In the genomic region with DNA sequence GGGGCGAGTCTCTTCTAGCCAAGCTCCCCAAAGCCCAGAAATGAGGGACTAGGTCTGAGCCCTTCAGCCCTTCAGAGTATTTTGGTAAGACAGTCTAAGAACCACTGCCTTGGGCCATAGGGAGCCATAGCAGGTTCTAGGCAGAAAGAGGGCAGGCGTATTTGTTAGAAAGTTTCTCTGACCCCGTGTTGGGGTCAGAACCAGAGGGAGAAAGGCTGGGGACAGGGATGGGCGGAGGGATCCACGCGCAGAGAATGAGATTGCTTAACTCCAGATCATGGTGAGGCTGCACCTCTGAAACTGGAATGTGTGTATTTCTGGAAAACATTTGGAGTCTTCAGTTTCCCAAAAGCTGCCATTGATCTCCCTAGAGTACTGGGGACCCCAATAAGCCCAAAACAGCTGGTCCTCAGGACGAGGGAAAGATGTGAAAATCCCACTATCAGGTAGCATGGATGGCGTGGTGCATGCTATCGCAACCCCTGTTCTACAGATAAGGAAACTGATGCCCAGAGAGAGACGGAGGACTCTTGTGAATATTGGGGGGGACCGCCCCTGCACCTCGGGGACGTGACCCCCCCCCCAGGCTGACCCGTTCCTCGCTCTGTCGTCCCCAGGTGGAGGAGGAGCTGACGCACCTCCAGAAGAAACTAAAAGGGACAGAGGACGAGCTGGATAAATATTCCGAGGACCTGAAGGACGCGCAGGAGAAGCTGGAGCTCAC, we compare ENCODE assay signal across 8 cellular contexts. TPM values are rescaled to one million over a fixed set of nuclear protein-coding genes. Genes with fewer than 3 reads are reported as not detected.
DNase-seq lines count a peak whose midpoint lies in the region; ATAC-seq and TF ChIP-seq lines count a peak whose summit lies in the region.

No MANE protein-coding gene starts in this region.

- ATAC-seq in HCT116 (peak; percentile 21; the same call in 1 of the 2 replicates), GM18870 (IDR thresholded peaks at IDR 0.05; ENCODE audit: unreplicated experiment) (no peak)
- ATAC-seq in stimulated activated effector memory CD8-positive, alpha-beta T cell treated with anti-CD3 and anti-CD28 coated beads, Interleukin-12 subunit alpha, Interleukin-12 subunit beta, amount 100 ng/mL, for 72 hours: peak; percentile 1

- peak overlapping the region; percentile 48 to 65 for H3K4me3 ChIP-seq in HCT116 (replicated peaks in 1 of 2; ENCODE audit: low read depth in 1 of 2, low read length in 2 of 2)
- H3K4me3 ChIP-seq in hepatocyte: peak overlapping the region; percentile 71

- POLR2A ChIA-PET in HCT116 (lab: Charles Lee): interaction anchor here (0.6 to 1.5 kb wide), 9 partner anchors 11 to 657 kb away, joined by 3 read pairs; a partner anchor contains a TSS
- POLR2A ChIA-PET in activated CD4-positive, alpha-beta memory T cell treated with anti-CD3 and anti-CD28 coated beads, Interleukin-2, amount 10 ng/mL, durations not matched to agents 7 days and 5 days (lab: Charles Lee): interaction anchor here (0.7 to 10.5 kb wide), 21 partner anchors 9 to 696 kb away, joined by 3 to 322 read pairs (median 9); a partner anchor contains a TSS

- H2AFZ ChIP-seq in HCT116 (ENCODE audit: low read depth, low read length, poor library complexity, severe bottlenecking) (no peak overlapping the region), hepatocyte (peak overlapping the region; percentile 43)

- peak overlapping the region; percentile 83 for H3K27ac Mint-ChIP-seq in activated CD4-positive, alpha-beta memory T cell treated with anti-CD3 and anti-CD28 coated beads, Interleukin-2, amount 10 ng/mL, durations not matched to agents 7 days and 5 days
- peak overlapping the region; percentile 98 for H3K27ac Mint-ChIP-seq in stimulated activated effector memory CD8-positive, alpha-beta T cell treated with anti-CD3 and anti-CD28 coated beads, Interleukin-12 subunit alpha, Interleukin-12 subunit beta, amount 100 ng/mL, for 72 hours

- H3K79me2 ChIP-seq in HCT116 (ENCODE audit: insufficient read depth, low read length) (peaks cover 84% of the 10 kb centered on the region), hepatocyte (peaks cover 45% of the 10 kb centered on the region)

- peak overlapping the region; percentile 69 for H3K4me2 ChIP-seq in HCT116 (ENCODE audit: low read length)
- H3K4me2 ChIP-seq in hepatocyte: peak overlapping the region; percentile 76

- TF ChIP-seq CTCF in HCT116 (IDR thresholded peaks at IDR 0.05 in 2 of 3, conservative IDR thresholded peaks at IDR 0.05 in 1 of 3; ENCODE audit: borderline replicate concordance in 1 of 3, insufficient read depth in 1 of 3, low read depth in 2 of 3, low read length in 2 of 3): no peak
- no peak for TF ChIP-seq CTCF in hepatocyte (IDR thresholded peaks at IDR 0.05; ENCODE audit: poor library complexity)

- peak; percentile 46 for TF ChIP-seq POLR2A in HCT116 (IDR thresholded peaks at IDR 0.05; ENCODE audit: borderline replicate concordance, extremely low read depth, insufficient read depth, insufficient read length)

- peaks cover 46% of the 10 kb centered on the region for H3K36me3 Mint-ChIP-seq in activated CD4-positive, alpha-beta memory T cell treated with anti-CD3 and anti-CD28 coated beads, Interleukin-2, amount 10 ng/mL, durations not matched to agents 7 days and 5 days (ENCODE audit: low read depth)
- H3K36me3 Mint-ChIP-seq in stimulated activated effector memory CD8-positive, alpha-beta T cell treated with anti-CD3 and anti-CD28 coated beads, Interleukin-12 subunit alpha, Interleukin-12 subunit beta, amount 100 ng/mL, for 72 hours: peaks cover 51% of the 10 kb centered on the region

- H3K36me3 ChIP-seq in HCT116 (ENCODE audit: control insufficient read depth in 1 of 2, insufficient read depth in 2 of 2, low read length in 2 of 2) (peaks cover 0 to 25% of the 10 kb centered on the region in 2 experiments; a peak in 1 of 4 replicates), hepatocyte (replicated peaks; ENCODE audit: insufficient read depth, low read depth) (no peaks in the 10 kb centered on the region)

- H4K20me1 ChIP-seq in HCT116 (ENCODE audit: insufficient read depth) (no peaks in the 10 kb centered on the region), hepatocyte (ENCODE audit: insufficient read depth, poor library complexity, severe bottlenecking) (peaks cover 16% of the 10 kb centered on the region)

- peaks cover 28 to 54% of the 10 kb centered on the region in 2 experiments for H3K4me1 ChIP-seq in HCT116 (ENCODE audit: control insufficient read depth in 1 of 2, insufficient read depth in 2 of 2, low read length in 2 of 2)
- H3K4me1 ChIP-seq in hepatocyte (ENCODE audit: insufficient read depth): peaks cover 20% of the 10 kb centered on the region

- TSS peak; percentile 81 for BruUV-seq in HCT116 (replicated peaks; lab: Mats Ljungman, UMichigan)

- no peak for TF ChIP-seq RAD21 in HCT116 (IDR thresholded peaks at IDR 0.05; ENCODE audit: low read depth)

- peak overlapping the region; percentile 79 for H3K9ac ChIP-seq in HCT116 (ENCODE audit: low read length)

- DNase-seq in HCT116 (ENCODE audit: low read depth, low spot score) (no peak), hepatocyte (ENCODE audit: low spot score) (no peak), 8988T (no peak), DMS79 (lab: John Stamatoyannopoulos, UW) (no peak)
- DNase-seq in activated CD4-positive, alpha-beta memory T cell treated with anti-CD3 and anti-CD28 coated beads, Interleukin-2, amount 10 ng/mL, durations not matched to agents 7 days and 5 days: no peak
- no peak for DNase-seq in stimulated activated effector memory CD8-positive, alpha-beta T cell treated with anti-CD3 and anti-CD28 coated beads, Interleukin-12 subunit alpha, Interleukin-12 subunit beta, amount 100 ng/mL, for 72 hours (ENCODE audit: low spot score in 2 of 2)
- no peak for DNase-seq in activated CD8-positive, alpha-beta memory T cell treated with anti-CD3 and anti-CD28 coated beads for 24 hours

- H3K27me3 ChIP-seq in HCT116 (ENCODE audit: insufficient read depth, low read length) (no peaks in the 10 kb centered on the region), hepatocyte (no peaks in the 10 kb centered on the region)

- no peaks in the 10 kb centered on the region for H3K9me3 Mint-ChIP-seq in activated CD4-positive, alpha-beta memory T cell treated with anti-CD3 and anti-CD28 coated beads, Interleukin-2, amount 10 ng/mL, durations not matched to agents 7 days and 5 days
- no peaks in the 10 kb centered on the region for H3K9me3 Mint-ChIP-seq in stimulated activated effector memory CD8-positive, alpha-beta T cell treated with anti-CD3 and anti-CD28 coated beads, Interleukin-12 subunit alpha, Interleukin-12 subunit beta, amount 100 ng/mL, for 72 hours

- H3K4me3 Mint-ChIP-seq in activated CD4-positive, alpha-beta memory T cell treated with anti-CD3 and anti-CD28 coated beads, Interleukin-2, amount 10 ng/mL, durations not matched to agents 7 days and 5 days: peak overlapping the region; percentile 82
- H3K4me3 Mint-ChIP-seq in stimulated activated effector memory CD8-positive, alpha-beta T cell treated with anti-CD3 and anti-CD28 coated beads, Interleukin-12 subunit alpha, Interleukin-12 subunit beta, amount 100 ng/mL, for 72 hours: peak overlapping the region; percentile 97

- no peaks in the 10 kb centered on the region for H3K27me3 Mint-ChIP-seq in activated CD4-positive, alpha-beta memory T cell treated with anti-CD3 and anti-CD28 coated beads, Interleukin-2, amount 10 ng/mL, durations not matched to agents 7 days and 5 days

- RAD21 ChIA-PET in HCT116 (lab: Charles Lee; ENCODE audit: low non-redundant PET in 1 of 2, low total read pairs in 2 of 2, uncharacterized antibody in 2 of 2, unreplicated experiment in 2 of 2): no interaction called here

- H3K27ac ChIP-seq in HCT116 (ENCODE audit: low read depth, low read length) (peak overlapping the region; percentile 93), hepatocyte (peak overlapping the region; percentile 97)

- H3K9me2 ChIP-seq in HCT116 (ENCODE audit: insufficient read depth): no peaks in the 10 kb centered on the region
- no peaks in the 10 kb centered on the region for H3K9me2 ChIP-seq in hepatocyte (replicated peaks; ENCODE audit: insufficient read depth)

- CTCF ChIA-PET in HCT116 (lab: Charles Lee): interaction anchor here (0.9 to 1.1 kb wide), 2 partner anchors 9 to 35 kb away, joined by 3 read pairs; no protein-coding TSS in a partner anchor
- CTCF ChIA-PET in activated CD4-positive, alpha-beta memory T cell treated with anti-CD3 and anti-CD28 coated beads, Interleukin-2, amount 10 ng/mL, durations not matched to agents 7 days and 5 days (lab: Charles Lee): interaction anchor here (0.6 to 4.1 kb wide), 9 partner anchors 8 to 129 kb away, joined by 3 to 25 read pairs (median 3); no protein-coding TSS in a partner anchor

- no peaks in the 10 kb centered on the region for H3K9me3 ChIP-seq in HCT116 (ENCODE audit: control insufficient read depth in 1 of 2, insufficient read depth in 1 of 2, low read depth in 1 of 2, low read length in 2 of 2)
- H3K9me3 ChIP-seq in hepatocyte (ENCODE audit: low read depth): no peaks in the 10 kb centered on the region

- intact Hi-C loops in HCT116 (cut with micrococcal nuclease): no loop called here

- H3K4me1 Mint-ChIP-seq in activated CD4-positive, alpha-beta memory T cell treated with anti-CD3 and anti-CD28 coated beads, Interleukin-2, amount 10 ng/mL, durations not matched to agents 7 days and 5 days: peaks cover 61% of the 10 kb centered on the region
- H3K4me1 Mint-ChIP-seq in stimulated activated effector memory CD8-positive, alpha-beta T cell treated with anti-CD3 and anti-CD28 coated beads, Interleukin-12 subunit alpha, Interleukin-12 subunit beta, amount 100 ng/mL, for 72 hours: peaks cover 53% of the 10 kb centered on the region

- 32% methylated on average over 20 of the region's 21 CpGs for WGBS in hepatocyte (ENCODE audit: low lambda C conversion rate, missing lambda C conversion rate)

TF ChIP-seq in HCT116, 20 proteins besides CTCF, POLR2A, EP300 and RAD21 (continues in another document):
- TF ChIP-seq ZNF274 (IDR thresholded peaks at IDR 0.05; ENCODE audit: low read depth, low read length): no peak
- TF ChIP-seq SP1 (IDR thresholded peaks at IDR 0.05; ENCODE audit: low read depth): no peak
- TF ChIP-seq SRF (IDR thresholded peaks at IDR 0.05; ENCODE audit: low read depth): no peak

RNA-seq across cellular contexts. Expression of a gene that starts 0.7 kb away (rescaled TPM):
- total RNA-seq in HCT116 (2021; ENCODE audit: unreplicated experiment) (275 TPM), hepatocyte (405 and 417 TPM in 2 replicates)
- polyA plus RNA-seq in HCT116 (2012): 230 and 283 TPM in 2 replicates
- 100 to 1,000 TPM; 592 to 611 TPM for total RNA-seq in activated CD4-positive, alpha-beta memory T cell treated with anti-CD3 and anti-CD28 coated beads, Interleukin-2, amount 10 ng/mL, durations not matched to agents 7 days and 5 days
- polyA plus RNA-seq in hepatocyte: 337 and 344 TPM in 2 replicates

RNA-seq across cellular contexts. Expression of a gene that starts 36.1 kb away (rescaled TPM):
- total RNA-seq in HCT116 (2021; ENCODE audit: unreplicated experiment) (116 TPM), hepatocyte (60.2 and 77.0 TPM in 2 replicates)
- polyA plus RNA-seq in HCT116 (2012): 100 and 111 TPM in 2 replicates
- 100 to 1,000 TPM; 141 to 147 TPM for total RNA-seq in activated CD4-positive, alpha-beta memory T cell treated with anti-CD3 and anti-CD28 coated beads, Interleukin-2, amount 10 ng/mL, durations not matched to agents 7 days and 5 days
- polyA plus RNA-seq in hepatocyte: 84.4 and 89.5 TPM in 2 replicates
